Comparison of ENCODE assay signal across 10 cellular contexts in the genomic region with DNA sequence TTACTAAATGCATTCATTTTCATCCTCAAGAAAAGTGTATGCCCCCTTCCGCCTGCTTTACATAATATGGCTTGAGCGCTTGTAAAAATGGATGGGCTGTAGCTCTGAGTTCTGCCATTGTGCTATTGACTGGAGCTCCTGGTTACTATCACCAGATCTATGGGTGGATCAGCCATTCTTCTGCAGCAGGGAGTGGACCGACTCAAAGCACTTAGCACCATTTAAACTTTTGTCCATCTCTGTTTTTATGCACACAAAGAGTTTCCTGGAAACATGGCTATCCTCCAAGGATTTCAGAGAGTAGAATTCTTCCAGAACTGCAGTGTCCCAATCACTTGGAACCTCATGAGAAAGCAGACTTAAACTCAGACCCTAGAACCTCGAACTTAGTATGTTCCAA. TPM values are rescaled to one million over a fixed set of nuclear protein-coding genes. Genes with fewer than 3 reads are reported as not detected.
DNase-seq lines count a peak whose midpoint lies in the region; ATAC-seq and TF ChIP-seq lines count a peak whose summit lies in the region.
"Had no signal": no experiment of that assay in that cellular context is flagged by ENCODE, and none has a peak within 500 bp of the region (broad histone marks: within the 10 kb centered on the region; RNA-seq: fewer than 3 reads in every experiment).

No MANE protein-coding gene starts in this region.

- H3K27me3 ChIP-seq in liver (ENCODE audit: control insufficient read depth in 4 of 4, insufficient read depth in 4 of 4, low read length in 3 of 4), result no peaks in the 10 kb centered on the region
- H3K27me3 ChIP-seq: foreskin keratinocyte had no signal

- no peaks in the 10 kb centered on the region for H3K36me3 ChIP-seq in liver (ENCODE audit: control insufficient read depth in 4 of 4, insufficient read depth in 3 of 4, low read depth in 1 of 4, low read length in 3 of 4)

- no peak for TF ChIP-seq RAD21 in liver (IDR thresholded peaks at IDR 0.05)

- H3K9me3 Mint-ChIP-seq in activated T-cell treated with anti-CD3 and anti-CD28 coated beads, Interleukin-2, amount 50 U/mL, for 24 hours, result no peaks in the 10 kb centered on the region
- no peaks in the 10 kb centered on the region for H3K9me3 Mint-ChIP-seq in activated T-cell treated with anti-CD3 and anti-CD28 coated beads, Interleukin-2, amount 50 U/mL, for 72 hours
- H3K9me3 Mint-ChIP-seq in activated naive CD4-positive, alpha-beta T cell treated with anti-CD3 and anti-CD28 coated beads, Interleukin-2, amount 10 ng/mL, durations not matched to agents 7 days and 5 days, result no peaks in the 10 kb centered on the region

- no peak for ATAC-seq in activated T-cell treated with anti-CD3 and anti-CD28 coated beads, Interleukin-2, amount 50 U/mL, for 72 hours (replicated peaks in 1 of 2)
- no peak for ATAC-seq in GM21576 (IDR thresholded peaks at IDR 0.05; ENCODE audit: unreplicated experiment)

- DNase-seq in activated T-cell treated with anti-CD3 and anti-CD28 coated beads, Interleukin-2, amount 50 U/mL, for 24 hours, result no peak
- no peak for DNase-seq in activated T-cell treated with anti-CD3 and anti-CD28 coated beads, Interleukin-2, amount 50 U/mL, for 72 hours
- DNase-seq in cardiac fibroblast (ENCODE audit: low read depth in 2 of 2) (peak; percentile 64 to 77), substantia nigra (lab: John Stamatoyannopoulos, UW) (no peak), NCI-H510A treated with DMSO at 0.1 percent for 48 hours (lab: John Stamatoyannopoulos, UW) (no peak)
- DNase-seq in activated naive CD4-positive, alpha-beta T cell treated with anti-CD3 and anti-CD28 coated beads, Interleukin-2, amount 10 ng/mL, durations not matched to agents 7 days and 5 days, result no peak

- H3K4me1 ChIP-seq in liver (ENCODE audit: control insufficient read depth in 4 of 4, insufficient read depth in 4 of 4, low read length in 3 of 4), result peaks cover 3 to 65% (median 62%) of the 10 kb centered on the region in 4 donors

- no peaks in the 10 kb centered on the region for H3K9me3 ChIP-seq in liver (ENCODE audit: control insufficient read depth in 4 of 4, low read length in 3 of 4)
- H3K9me3 ChIP-seq: mucosa of descending colon had no signal

- WGBS in liver, result 17% methylated on average over 4 of the region's 4 CpGs

- H3K27me3 Mint-ChIP-seq in activated T-cell treated with anti-CD3 and anti-CD28 coated beads, Interleukin-2, amount 50 U/mL, for 24 hours, result no peaks in the 10 kb centered on the region
- no peaks in the 10 kb centered on the region for H3K27me3 Mint-ChIP-seq in activated T-cell treated with anti-CD3 and anti-CD28 coated beads, Interleukin-2, amount 50 U/mL, for 72 hours (ENCODE audit: low read depth)
- H3K27me3 Mint-ChIP-seq in activated naive CD4-positive, alpha-beta T cell treated with anti-CD3 and anti-CD28 coated beads, Interleukin-2, amount 10 ng/mL, durations not matched to agents 7 days and 5 days, result peaks cover 17% of the 10 kb centered on the region

- peaks cover 5% of the 10 kb centered on the region for H3K36me3 Mint-ChIP-seq in activated T-cell treated with anti-CD3 and anti-CD28 coated beads, Interleukin-2, amount 50 U/mL, for 24 hours (ENCODE audit: low read depth)
- peaks cover 5 to 6% of the 10 kb centered on the region in 2 donors for H3K36me3 Mint-ChIP-seq in activated T-cell treated with anti-CD3 and anti-CD28 coated beads, Interleukin-2, amount 50 U/mL, for 72 hours (ENCODE audit: insufficient read depth in 2 of 2)
- peaks cover 3% of the 10 kb centered on the region for H3K36me3 Mint-ChIP-seq in activated naive CD4-positive, alpha-beta T cell treated with anti-CD3 and anti-CD28 coated beads, Interleukin-2, amount 10 ng/mL, durations not matched to agents 7 days and 5 days

- H3K4me1 Mint-ChIP-seq in activated T-cell treated with anti-CD3 and anti-CD28 coated beads, Interleukin-2, amount 50 U/mL, for 24 hours (ENCODE audit: low read depth), result peaks cover 68% of the 10 kb centered on the region
- peaks cover 78% of the 10 kb centered on the region for H3K4me1 Mint-ChIP-seq in activated T-cell treated with anti-CD3 and anti-CD28 coated beads, Interleukin-2, amount 50 U/mL, for 72 hours (ENCODE audit: low read depth)
- H3K4me1 Mint-ChIP-seq in activated naive CD4-positive, alpha-beta T cell treated with anti-CD3 and anti-CD28 coated beads, Interleukin-2, amount 10 ng/mL, durations not matched to agents 7 days and 5 days, result peaks cover 47% of the 10 kb centered on the region

- H3K4me3 Mint-ChIP-seq in activated T-cell treated with anti-CD3 and anti-CD28 coated beads, Interleukin-2, amount 50 U/mL, for 24 hours, result peak overlapping the region; percentile 58
- peak overlapping the region in 1 of 2 donors; percentile 81 for H3K4me3 Mint-ChIP-seq in activated T-cell treated with anti-CD3 and anti-CD28 coated beads, Interleukin-2, amount 50 U/mL, for 72 hours
- H3K4me3 Mint-ChIP-seq in activated naive CD4-positive, alpha-beta T cell treated with anti-CD3 and anti-CD28 coated beads, Interleukin-2, amount 10 ng/mL, durations not matched to agents 7 days and 5 days, result no peak overlapping the region

- H3K9ac ChIP-seq in liver (ENCODE audit: low read depth in 1 of 2, low read length in 2 of 2), result peak overlapping the region; percentile 40 to 63

- peak overlapping the region; percentile 95 for H3K27ac Mint-ChIP-seq in activated T-cell treated with anti-CD3 and anti-CD28 coated beads, Interleukin-2, amount 50 U/mL, for 24 hours
- no peak overlapping the region for H3K27ac Mint-ChIP-seq in activated T-cell treated with anti-CD3 and anti-CD28 coated beads, Interleukin-2, amount 50 U/mL, for 72 hours
- no peak overlapping the region for H3K27ac Mint-ChIP-seq in activated naive CD4-positive, alpha-beta T cell treated with anti-CD3 and anti-CD28 coated beads, Interleukin-2, amount 10 ng/mL, durations not matched to agents 7 days and 5 days

- peak overlapping the region in 1 of 2 donors; percentile 31 for H3K4me3 ChIP-seq in cardiac fibroblast (replicated peaks in 1 of 2; ENCODE audit: low read depth in 2 of 2, low read length in 2 of 2)
- H3K4me3 ChIP-seq in liver (ENCODE audit: low read depth in 1 of 3, low read length in 3 of 3), result peak overlapping the region; percentile 51 to 74 (median 55)
- H3K4me3 ChIP-seq: mucosa of descending colon had no signal

- H3K27ac ChIP-seq in liver (ENCODE audit: low read depth in 1 of 2, low read length in 2 of 2), result peak overlapping the region; percentile 80 to 90
- H3K27ac ChIP-seq in substantia nigra (ENCODE audit: low read depth, low read length, poor library complexity, severe bottlenecking), result peak overlapping the region; percentile 6
- H3K27ac ChIP-seq: foreskin keratinocyte had no signal

- CTCF ChIA-PET in activated naive CD4-positive, alpha-beta T cell treated with anti-CD3 and anti-CD28 coated beads, Interleukin-2, amount 10 ng/mL, durations not matched to agents 7 days and 5 days (lab: Charles Lee), result interaction anchor here (0.6 to 2.2 kb wide), 6 partner anchors 9 to 290 kb away, joined by 3 to 13 read pairs (median 3); no protein-coding TSS in a partner anchor

- no peak for TF ChIP-seq CTCF in cardiac fibroblast (IDR thresholded peaks at IDR 0.05; ENCODE audit: low read depth, low read length)
- TF ChIP-seq CTCF in liver (IDR thresholded peaks at IDR 0.05; ENCODE audit: low read depth, low read length, missing input control), result no peak

TF ChIP-seq in liver, 16 proteins besides CTCF, POLR2A, EP300 and RAD21:
- no peak for TF ChIP-seq GABPA (IDR thresholded peaks at IDR 0.05 in 1 of 2, conservative IDR thresholded peaks at IDR 0.05 in 1 of 2)

RNA-seq across cellular contexts. Expression of a gene that starts 4.5 kb away (rescaled TPM):
- total RNA-seq in activated T-cell treated with anti-CD3 and anti-CD28 coated beads, Interleukin-2, amount 50 U/mL, for 72 hours, result 10 to 100 TPM; 63.4 to 66.3 TPM
- total RNA-seq in liver, result 10 to 100 TPM; 21.2 to 45.8 TPM
- 10 to 100 TPM; 23.2 to 28.9 TPM for polyA plus RNA-seq in liver

RNA-seq across cellular contexts. Expression of a gene that starts 27.9 kb away (rescaled TPM):
- 10 to 100 TPM; 12.1 to 13.3 TPM for total RNA-seq in activated T-cell treated with anti-CD3 and anti-CD28 coated beads, Interleukin-2, amount 50 U/mL, for 72 hours
- total RNA-seq in liver, result 10 to 100 TPM in 1 of 2 donors, 1 to 10 TPM in 1; 7.4 to 11.0 TPM
- 1 to 10 TPM; 3.0 to 5.8 TPM for polyA plus RNA-seq in liver

Comparison
In these comparisons a context has a peak if more than half of its experiments do, and no peak if none do; other contexts are left out.
1. DNase-seq: peak in cardiac fibroblast (2 of 2); none in activated T-cell treated with anti-CD3 and anti-CD28 coated beads, Interleukin-2, amount 50 U/mL, for 24 hours (single experiment), activated T-cell treated with anti-CD3 and anti-CD28 coated beads, Interleukin-2, amount 50 U/mL, for 72 hours (0 of 2), substantia nigra (0 of 49), NCI-H510A treated with DMSO at 0.1 percent for 48 hours (single experiment) and activated naive CD4-positive, alpha-beta T cell treated with anti-CD3 and anti-CD28 coated beads, Interleukin-2, amount 10 ng/mL, durations not matched to agents 7 days and 5 days (single experiment).